2 cellular contexts compared by ENCODE assay signal in the genomic region with DNA sequence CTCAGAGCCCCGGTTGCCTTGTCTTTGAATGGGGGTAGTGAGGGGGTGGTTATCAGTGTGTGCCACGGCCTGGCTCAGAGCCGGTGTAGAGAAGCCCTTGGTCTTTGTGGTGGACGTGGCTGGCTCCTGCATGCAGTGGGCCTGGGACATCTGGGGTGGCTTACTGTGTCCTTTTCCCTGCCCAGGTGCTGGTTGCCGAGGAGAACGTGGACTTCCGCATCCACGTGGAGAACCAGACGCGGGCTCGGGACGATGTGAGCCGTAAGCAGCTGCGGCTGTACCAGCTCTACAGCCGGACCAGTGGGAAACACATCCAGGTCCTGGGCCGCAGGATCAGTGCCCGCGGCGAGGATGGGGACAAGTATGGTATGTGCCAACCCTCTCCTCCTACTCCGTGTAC.
TF ChIP-seq lines count a peak whose summit lies in the region.

No MANE protein-coding gene starts in this region.

TF ChIP-seq in IMR-90, 13 proteins besides CTCF, POLR2A, EP300 and RAD21:
- TF ChIP-seq RFX5 (IDR thresholded peaks at IDR 0.05; ENCODE audit: low read depth, low read length), result no peak
- no peak for TF ChIP-seq SMC3 (IDR thresholded peaks at IDR 0.05; ENCODE audit: low read depth, low read length)
- TF ChIP-seq BHLHE40 (IDR thresholded peaks at IDR 0.05; ENCODE audit: low read depth, low read length), result no peak
- TF ChIP-seq CEBPB (IDR thresholded peaks at IDR 0.05; ENCODE audit: low read depth, low read length), result no peak
- TF ChIP-seq CHD1 (IDR thresholded peaks at IDR 0.05; ENCODE audit: low read depth, low read length), result no peak
- TF ChIP-seq, protein P1, sequence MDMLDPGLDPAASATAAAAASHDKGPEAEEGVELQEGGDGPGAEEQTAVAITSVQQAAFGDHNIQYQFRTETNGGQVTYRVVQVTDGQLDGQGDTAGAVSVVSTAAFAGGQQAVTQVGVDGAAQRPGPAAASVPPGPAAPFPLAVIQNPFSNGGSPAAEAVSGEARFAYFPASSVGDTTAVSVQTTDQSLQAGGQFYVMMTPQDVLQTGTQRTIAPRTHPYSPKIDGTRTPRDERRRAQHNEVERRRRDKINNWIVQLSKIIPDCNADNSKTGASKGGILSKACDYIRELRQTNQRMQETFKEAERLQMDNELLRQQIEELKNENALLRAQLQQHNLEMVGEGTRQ (IDR thresholded peaks at IDR 0.05; ENCODE audit: low read depth, low read length), result no peak
- TF ChIP-seq MAZ (IDR thresholded peaks at IDR 0.05; ENCODE audit: borderline replicate concordance, low read depth, low read length), result no peak
- no peak for TF ChIP-seq RCOR1 (IDR thresholded peaks at IDR 0.05; ENCODE audit: insufficient replicate concordance, low read length)
- TF ChIP-seq MAFK (IDR thresholded peaks at IDR 0.05; ENCODE audit: low read depth, low read length), result no peak
- TF ChIP-seq, protein P2, sequence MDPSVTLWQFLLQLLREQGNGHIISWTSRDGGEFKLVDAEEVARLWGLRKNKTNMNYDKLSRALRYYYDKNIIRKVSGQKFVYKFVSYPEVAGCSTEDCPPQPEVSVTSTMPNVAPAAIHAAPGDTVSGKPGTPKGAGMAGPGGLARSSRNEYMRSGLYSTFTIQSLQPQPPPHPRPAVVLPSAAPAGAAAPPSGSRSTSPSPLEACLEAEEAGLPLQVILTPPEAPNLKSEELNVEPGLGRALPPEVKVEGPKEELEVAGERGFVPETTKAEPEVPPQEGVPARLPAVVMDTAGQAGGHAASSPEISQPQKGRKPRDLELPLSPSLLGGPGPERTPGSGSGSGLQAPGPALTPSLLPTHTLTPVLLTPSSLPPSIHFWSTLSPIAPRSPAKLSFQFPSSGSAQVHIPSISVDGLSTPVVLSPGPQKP (IDR thresholded peaks at IDR 0.05; ENCODE audit: borderline replicate concordance, low read depth, low read length), result no peak
- no peak for TF ChIP-seq NFE2L2 (IDR thresholded peaks at IDR 0.05; ENCODE audit: low read depth, low read length)
- TF ChIP-seq MXI1 (IDR thresholded peaks at IDR 0.05; ENCODE audit: borderline replicate concordance, low read depth, low read length), result no peak
- TF ChIP-seq FOS (IDR thresholded peaks at IDR 0.05; ENCODE audit: low read depth, low read length), result no peak
TF ChIP-seq in IMR-90: peak in this region for 0.

TF ChIP-seq in H1, 55 proteins besides CTCF, POLR2A, EP300 and RAD21:
- TF ChIP-seq PHF8 (conservative IDR thresholded peaks at IDR 0.05; ENCODE audit: low read depth, low read length), result no peak
- no peak for TF ChIP-seq SIX5 (IDR thresholded peaks at IDR 0.05; ENCODE audit: low read depth, low read length)
- TF ChIP-seq, protein P1 (IDR thresholded peaks at IDR 0.05; ENCODE audit: low read length), result no peak
- no peak for TF ChIP-seq CBX8 (IDR thresholded peaks at IDR 0.05; ENCODE audit: borderline replicate concordance, low read depth, low read length)
- no peak for TF ChIP-seq CTBP2 (IDR thresholded peaks at IDR 0.05; ENCODE audit: borderline replicate concordance, insufficient read depth, insufficient read length, low read length)
